In genomic region chr15:100338971-100339444, GRCh38 we compare ENCODE assay signal across 7 cellular contexts. TPM values are rescaled to one million over a fixed set of nuclear protein-coding genes. Genes with fewer than 3 reads are reported as not detected.
A peak's percentile ranks its signal among the peaks of the same experiment; 100 is the strongest.
DNase-seq lines count a peak whose midpoint lies in the region; ATAC-seq and TF ChIP-seq lines count a peak whose summit lies in the region.

No MANE protein-coding gene starts in this region.

- no peaks in the 10 kb centered on the region for H3K9me3 ChIP-seq in mammary epithelial cell (replicated peaks; ENCODE audit: insufficient read depth, low read length)

- H3K4me1 ChIP-seq in mammary epithelial cell (ENCODE audit: insufficient read depth, low read length): peaks cover 6% of the 10 kb centered on the region

- peak overlapping the region in 1 of 2 donors; percentile 77 for H3K27ac Mint-ChIP-seq in T-cell

- no TSS peak for BruUV-seq in mammary epithelial cell (replicated peaks; lab: Mats Ljungman, UMichigan)

- ATAC-seq in T-cell (replicated peaks in 1 of 4): peak; percentile 48 to 52 (median 52)

- no peaks in the 10 kb centered on the region for H3K79me2 ChIP-seq in mammary epithelial cell (ENCODE audit: insufficient read depth, low read length)

- H3K4me2 ChIP-seq in mammary epithelial cell (ENCODE audit: insufficient read depth, low read depth, low read length): no peak overlapping the region

- peak; percentile 15 for TF ChIP-seq CTCF in GM10266 (IDR thresholded peaks at IDR 0.05; ENCODE audit: control insufficient read depth, insufficient read depth, low read depth, missing control alignments)
- peak; percentile 74 to 89 for TF ChIP-seq CTCF in mammary epithelial cell (conservative IDR thresholded peaks at IDR 0.05 in 1 of 2, IDR thresholded peaks at IDR 0.05 in 1 of 2; ENCODE audit: extremely low read depth in 1 of 2, insufficient read depth in 1 of 2, low read depth in 1 of 2, low read length in 2 of 2)

- no peak for DNase-seq in GM10266 (ENCODE audit: extremely low spot score)
- DNase-seq in Kasumi-1 (lab: John Stamatoyannopoulos, UW): peak; percentile 92 to 93
- peak; percentile 38 to 76 (median 64) for DNase-seq in T-cell
- DNase-seq in mammary epithelial cell: peak; percentile 70
- peak; percentile 67 for DNase-seq in iris pigment epithelial cell (ENCODE audit: low read depth)
- peak; percentile 35 for DNase-seq in stimulated activated CD4-positive, alpha-beta T cell treated with anti-CD3 and anti-CD28 coated beads, Interleukin-2, amount 100 ng/mL, for 4 hours (ENCODE audit: low read depth)
- DNase-seq in NCI-H2171 (lab: John Stamatoyannopoulos, UW): no peak

- WGBS in mammary epithelial cell (ENCODE audit: low coverage, missing lambda C conversion rate): 0% methylated on average over 9 of the region's 10 CpGs

- H3K9ac ChIP-seq in mammary epithelial cell (ENCODE audit: insufficient read depth, low read length): no peak overlapping the region

- no peaks in the 10 kb centered on the region for H4K20me1 ChIP-seq in mammary epithelial cell (ENCODE audit: insufficient read depth, low read length)

- H3K36me3 Mint-ChIP-seq in T-cell: no peaks in the 10 kb centered on the region

- H3K36me3 ChIP-seq in mammary epithelial cell (ENCODE audit: insufficient read depth, low read length): no peaks in the 10 kb centered on the region

- H3K4me3 ChIP-seq in mammary epithelial cell (replicated peaks in 1 of 3; ENCODE audit: insufficient read depth in 1 of 3, low read depth in 2 of 3, low read length in 3 of 3): no peak overlapping the region

- dilution Hi-C loops in mammary epithelial cell (cut with HindIII; ENCODE audit: low sequenced_read_pairs): loop anchor here (25.0 kb wide), 1 partner anchor 402 kb away; no protein-coding TSS in a partner anchor

- intact Hi-C loops in mammary epithelial cell (cut with micrococcal nuclease): loop anchor here (1.0 to 10.0 kb wide), 3 partner anchors 264 to 410 kb away; no protein-coding TSS in a partner anchor

- H3K27ac ChIP-seq in mammary epithelial cell (ENCODE audit: insufficient read depth, low read depth, low read length): no peak overlapping the region

- POLR2A ChIA-PET in T-cell (lab: Charles Lee): interaction anchor here (0.5 to 1.1 kb wide), 2 partner anchors 8 to 998 kb away, joined by 5 read pairs; no protein-coding TSS in a partner anchor

- CTCF ChIA-PET in T-cell (lab: Charles Lee): interaction anchor here (0.5 to 5.0 kb wide), 21 partner anchors 8 to 1069 kb away, joined by 3 to 50 read pairs (median 4); no protein-coding TSS in a partner anchor
- CTCF ChIA-PET in mammary epithelial cell (lab: Charles Lee; ENCODE audit: low non-redundant PET): interaction anchor here (0.5 to 1.1 kb wide), 6 partner anchors 11 to 605 kb away, joined by 3 to 15 read pairs (median 4); no protein-coding TSS in a partner anchor

- no peak overlapping the region for H2AFZ ChIP-seq in mammary epithelial cell (ENCODE audit: low read depth, low read length)

- in situ Hi-C loops in mammary epithelial cell (cut with MboI; ENCODE audit: low sequenced_read_pairs in 2 of 2): loop anchor here (5.0 to 10.0 kb wide), 2 partner anchors 404 to 412 kb away; no protein-coding TSS in a partner anchor

- H3K27me3 ChIP-seq in mammary epithelial cell (ENCODE audit: insufficient read depth, low read length): peaks cover 7% of the 10 kb centered on the region

- no peaks in the 10 kb centered on the region for H3K9me3 Mint-ChIP-seq in T-cell

- peaks cover 37 to 48% (median 47%) of the 10 kb centered on the region in 3 donors for H3K4me1 Mint-ChIP-seq in T-cell

- peak overlapping the region; percentile 56 to 77 (median 61) for H3K4me3 Mint-ChIP-seq in T-cell

- H3K27me3 Mint-ChIP-seq in T-cell: peaks cover 3 to 4% of the 10 kb centered on the region in 2 donors

RNA-seq across cellular contexts. Expression of gene ADAMTS17, which starts 2.8 kb away (rescaled TPM):
- total RNA-seq in T-cell: 10 to 100 TPM in 4 of 5 donors, 1 to 10 TPM in 1; 8.9 to 17.8 (median 11.6) TPM
- 1 to 10 TPM in 1 of 2 donors, under 1 TPM in 1; 0.45 to 1.7 TPM for total RNA-seq in mammary epithelial cell
- 0.24 TPM for polyA plus RNA-seq in mammary epithelial cell
- polyA minus RNA-seq in mammary epithelial cell: not detected

Comparison
In these comparisons a context has a peak if more than half of its experiments do, and no peak if none do; other contexts are left out.
1. DNase-seq: peak in Kasumi-1 (2 of 2), T-cell (34 of 34), mammary epithelial cell (single experiment), iris pigment epithelial cell (single experiment) and stimulated activated CD4-positive, alpha-beta T cell treated with anti-CD3 and anti-CD28 coated beads, Interleukin-2, amount 100 ng/mL, for 4 hours (single experiment); none in GM10266 (single experiment) and NCI-H2171 (single experiment).